23 cellular contexts compared by ENCODE assay signal in genomic region chr15:65195542-65196026, GRCh38. TPM values are rescaled to one million over a fixed set of nuclear protein-coding genes. Genes with fewer than 3 reads are reported as not detected.
DNase-seq lines count a peak whose midpoint lies in the region; ATAC-seq and TF ChIP-seq lines count a peak whose summit lies in the region.
"Had no signal": no experiment of that assay in that cellular context is flagged by ENCODE, and none has a peak within 500 bp of the region (broad histone marks: within the 10 kb centered on the region; RNA-seq: fewer than 3 reads in every experiment).

No MANE protein-coding gene starts in this region.

- H3K4me3 ChIP-seq in GM23248 (no peak overlapping the region), skeletal muscle tissue (ENCODE audit: low read length in 3 of 3) (no peak overlapping the region), adrenal gland (no peak overlapping the region)
- H3K4me3 ChIP-seq: Peyer's patch, SJCRH30, thyroid gland had no signal

- H3K4me1 ChIP-seq in GM23248 (ENCODE audit: insufficient read depth): no peaks in the 10 kb centered on the region
- peaks cover 0 to 6% (median 5%) of the 10 kb centered on the region in 3 donors for H3K4me1 ChIP-seq in skeletal muscle tissue (ENCODE audit: control insufficient read depth in 3 of 3, insufficient read depth in 3 of 3, low read length in 3 of 3)
- no peaks in the 10 kb centered on the region for H3K4me1 ChIP-seq in adrenal gland (replicated peaks in 1 of 2)
- H3K4me1 ChIP-seq: Peyer's patch, SJCRH30 had no signal

- DNase-seq in GM23248: peak; percentile 6
- no peak for DNase-seq in caudate nucleus (lab: John Stamatoyannopoulos, UW)
- DNase-seq in iPS-NIHi11 (ENCODE audit: low spot score): peak; percentile 2
- DNase-seq in adrenal gland: no peak
- DNase-seq in NCI-H446 (lab: John Stamatoyannopoulos, UW): no peak
- DNase-seq: activated CD8-positive, alpha-beta T cell treated with anti-CD3 and anti-CD28 coated beads, Interleukin-2, amount 10 ng/mL, durations not matched to agents 7 days and 5 days; activated T-cell treated with anti-CD3 and anti-CD28 coated beads, Interleukin-2, amount 50 U/mL, for 1 hour; natural killer cell; NCI-H146; retina; stimulated activated CD4-positive, alpha-beta T cell treated with anti-CD3 and anti-CD28 coated beads, Interleukin-12 subunit alpha, Interleukin-12 subunit beta, amount 100 ng/mL, for 4 hours; stimulated activated CD4-positive, alpha-beta T cell treated with anti-CD3 and anti-CD28 coated beads, Interleukin-4, amount 100 ng/mL, for 4 hours; stimulated activated naive CD4-positive, alpha-beta T cell; T-cell had no signal

- H3K27ac ChIP-seq in GM23248: no peak overlapping the region
- H3K27ac ChIP-seq in caudate nucleus (ENCODE audit: low read depth, low read length): peak overlapping the region; percentile 6
- H3K27ac ChIP-seq in skeletal muscle tissue (ENCODE audit: low read depth, low read length): peak overlapping the region; percentile 47
- H3K27ac ChIP-seq in adrenal gland: no peak overlapping the region
- H3K27ac ChIP-seq: C4-2B, KMS-11, SJCRH30 had no signal

- no peak for TF ChIP-seq POLR2A in adrenal gland (IDR thresholded peaks at IDR 0.05)

- no peaks in the 10 kb centered on the region for H4K20me1 ChIP-seq in GM23248 (ENCODE audit: insufficient read depth)

- H3K27me3 ChIP-seq in GM23248 (replicated peaks; ENCODE audit: insufficient read depth) (peaks cover 6% of the 10 kb centered on the region; the same call in 1 of the 2 replicates), skeletal muscle tissue (ENCODE audit: control insufficient read depth in 3 of 3, insufficient read depth in 3 of 3, low read length in 3 of 3) (no peaks in the 10 kb centered on the region), adrenal gland (no peaks in the 10 kb centered on the region)
- H3K27me3 ChIP-seq: Peyer's patch, SJCRH30, thyroid gland had no signal

- TF ChIP-seq CTCF in adrenal gland (IDR thresholded peaks at IDR 0.05): no peak

- H3K9me3 ChIP-seq in GM23248 (ENCODE audit: low read depth) (no peaks in the 10 kb centered on the region), skeletal muscle tissue (ENCODE audit: control insufficient read depth in 3 of 3, low read length in 3 of 3) (no peaks in the 10 kb centered on the region), adrenal gland (replicated peaks in 1 of 3) (no peaks in the 10 kb centered on the region)
- H3K9me3 ChIP-seq: Peyer's patch, SJCRH30, thyroid gland had no signal

- H3K9ac ChIP-seq in GM23248: no peak overlapping the region
- H3K9ac ChIP-seq in skeletal muscle tissue (ENCODE audit: low read depth in 1 of 3, low read length in 3 of 3): no peak overlapping the region
- H3K9ac ChIP-seq: KMS-11 had no signal

- no peaks in the 10 kb centered on the region for H3K9me2 ChIP-seq in GM23248 (ENCODE audit: insufficient read depth)

- H2AFZ ChIP-seq in GM23248: no peak overlapping the region

- H3K4me2 ChIP-seq in GM23248 (ENCODE audit: unreplicated experiment): no peak overlapping the region
- H3K4me2 ChIP-seq: KMS-11 had no signal

- WGBS in GM23248 (ENCODE audit: low coverage in 1 of 2, low lambda C conversion rate in 2 of 2, missing lambda C conversion rate in 2 of 2), 2 experiments: 22 to 23% methylated on average over 6 of the region's 6 CpGs
- WGBS in adrenal gland, 4 donors: 55 to 85% (median 81%) methylated on average over 6 of the region's 6 CpGs

- H3F3A ChIP-seq in GM23248 (ENCODE audit: insufficient read depth): no peaks in the 10 kb centered on the region

- H3K79me2 ChIP-seq in GM23248 (ENCODE audit: insufficient read depth): no peaks in the 10 kb centered on the region

- in situ Hi-C loops in GM23248 (cut with MboI): loop anchor here (10.0 kb wide), 1 partner anchor 69 kb away; no protein-coding TSS in a partner anchor

- ATAC-seq in HG02642 (IDR thresholded peaks at IDR 0.05; ENCODE audit: poor library complexity, unreplicated experiment): no peak
- no peak for ATAC-seq in GM18907 (IDR thresholded peaks at IDR 0.05; ENCODE audit: unreplicated experiment)
- ATAC-seq: activated CD8-positive, alpha-beta T cell treated with anti-CD3 and anti-CD28 coated beads, Interleukin-2, amount 10 ng/mL, durations not matched to agents 7 days and 5 days; natural killer cell; T-cell had no signal

- H3K36me3 ChIP-seq in GM23248 (ENCODE audit: low read depth): no peaks in the 10 kb centered on the region
- peaks cover 0 to 4% (median 2%) of the 10 kb centered on the region in 3 donors for H3K36me3 ChIP-seq in skeletal muscle tissue (ENCODE audit: control insufficient read depth in 3 of 3, insufficient read depth in 3 of 3, low read length in 3 of 3)
- H3K36me3 ChIP-seq in adrenal gland (replicated peaks in 1 of 2): no peaks in the 10 kb centered on the region
- H3K36me3 ChIP-seq: Peyer's patch, SJCRH30, thyroid gland had no signal

- intact Hi-C loops in adrenal gland (cut with DNase I): no loop called here

RNA-seq across cellular contexts. Expression of gene CLPX, which starts 10.4 kb away (rescaled TPM):
- total RNA-seq in GM23248 (2014; rRNA removed; shearing (Covaris generic)): 28.3 and 33.1 TPM in 2 replicates
- polyA plus RNA-seq in GM23248 (2016; fragmentation: Nextera tagmentation; extraction: Ambion mirVana): 22.8 and 23.8 TPM in 2 replicates
- total RNA-seq in skeletal muscle tissue: 42.3 TPM
- total RNA-seq in adrenal gland: 10 to 100 TPM; 34.3 to 70.7 (median 49.7) TPM
- 10 to 100 TPM; 10.4 to 69.1 (median 11.3) TPM for polyA plus RNA-seq in adrenal gland

RNA-seq across cellular contexts. Expression of gene CILP, which starts 15.7 kb away (rescaled TPM):
- total RNA-seq in GM23248 (2014; rRNA removed; shearing (Covaris generic)): under 0.01 and 0.11 TPM in 2 replicates
- polyA plus RNA-seq in GM23248 (2016; fragmentation: Nextera tagmentation; extraction: Ambion mirVana) (0.09 TPM in 1 of 2 replicates, not detected in the other), adrenal gland (1 to 10 TPM in 1 of 3 donors, under 1 TPM in 2; 0.68 to 1.4 (median 0.97) TPM)
- total RNA-seq in skeletal muscle tissue (38.1 TPM), adrenal gland (1 to 10 TPM in 4 of 8 donors, under 1 TPM in 4; 0.39 to 2.7 (median 1.3) TPM)
- total RNA-seq: H7, SJCRH30 had no signal

Comparison
In these comparisons a context has a peak if more than half of its experiments do, and no peak if none do; other contexts are left out.
1. DNase-seq: peak in GM23248 (single experiment) and iPS-NIHi11 (single experiment); none in caudate nucleus (0 of 61), adrenal gland (0 of 7) and NCI-H446 (0 of 2).
2. H3K27ac ChIP-seq: peak in caudate nucleus (single experiment) and skeletal muscle tissue (single experiment); none in GM23248 (single experiment) and adrenal gland (0 of 5).
3. RNA of gene CILP, which starts 15.7 kb away (total RNA-seq): 38.1 TPM in skeletal muscle tissue (single experiment); 0.39 to 2.7 TPM in adrenal gland and under 0.01 to 0.11 TPM in GM23248; every median in the first group is over 10 times any median in the second.